In genomic region chr10:87761892-87762291, GRCh38 we compare ENCODE assay signal across 7 cellular contexts. TPM values are rescaled to one million over a fixed set of nuclear protein-coding genes. Genes with fewer than 3 reads are reported as not detected.
DNase-seq lines count a peak whose midpoint lies in the region; ATAC-seq and TF ChIP-seq lines count a peak whose summit lies in the region.

No MANE protein-coding gene starts in this region.

- peaks cover 5% of the 10 kb centered on the region for H3K9me3 Mint-ChIP-seq in nephron progenitor cell

- DNase-seq in activated CD8-positive, alpha-beta memory T cell treated with anti-CD3 and anti-CD28 coated beads, Interleukin-2, amount 50 U/mL, for 4 hours = peak; percentile 27
- no peak for DNase-seq in nephron progenitor cell
- no peak for DNase-seq in NCI-H1092 treated with DMSO at 0.1 percent for 48 hours (lab: John Stamatoyannopoulos, UW)
- DNase-seq in HT-29 (ENCODE audit: low spot score) = no peak
- no peak for DNase-seq in globus pallidus (ENCODE audit: low spot score)

- TF ChIP-seq CTCF in nephron progenitor cell (IDR thresholded peaks at IDR 0.05) = no peak

- peaks cover 17% of the 10 kb centered on the region for H3K4me1 Mint-ChIP-seq in nephron progenitor cell

- no peaks in the 10 kb centered on the region for H3K27me3 Mint-ChIP-seq in nephron progenitor cell (ENCODE audit: low read depth, poor library complexity)

- H3K27ac Mint-ChIP-seq in nephron progenitor cell = peak overlapping the region; percentile 29

- ATAC-seq in GM18909 (IDR thresholded peaks at IDR 0.05; ENCODE audit: poor library complexity, unreplicated experiment) = peak; percentile 52
- ATAC-seq in HG03175 (IDR thresholded peaks at IDR 0.05; ENCODE audit: unreplicated experiment) = peak; percentile 83

- H3K36me3 Mint-ChIP-seq in nephron progenitor cell (ENCODE audit: low read depth) = peaks cover 41% of the 10 kb centered on the region

- H3K4me3 Mint-ChIP-seq in nephron progenitor cell = no peak overlapping the region

RNA-seq across cellular contexts. Expression of gene ATAD1, which starts 56.1 kb away (rescaled TPM):
- 12.7 and 18.0 TPM in 2 replicates for total RNA-seq in HT-29 (2014; rRNA removed; shearing (Covaris generic))
